ENCODE assay signal across 16 cellular contexts in genomic region chr17:27343972-27344607, GRCh38. TPM values are rescaled to one million over a fixed set of nuclear protein-coding genes. Genes with fewer than 3 reads are reported as not detected.
DNase-seq lines count a peak whose midpoint lies in the region; ATAC-seq, FAIRE-seq and TF ChIP-seq lines count a peak whose summit lies in the region.
"Had no signal": no experiment of that assay in that cellular context is flagged by ENCODE, and none has a peak within 500 bp of the region (broad histone marks: within the 10 kb centered on the region; RNA-seq: fewer than 3 reads in every experiment).

No MANE protein-coding gene starts in this region.

- peaks cover 8% of the 10 kb centered on the region for H3K4me1 Mint-ChIP-seq in MCF 10A (ENCODE audit: insufficient read depth, unreplicated experiment)
- H3K4me1 Mint-ChIP-seq in stimulated activated memory B cell treated with anti-CD40 and anti-IgM and Interleukin-4, amounts not matched to agents 10 μg/mL and 1 μg/mL and 100 μg/mL, for 72 hours, result peaks cover 36% of the 10 kb centered on the region

- H3K9me3 Mint-ChIP-seq in MCF 10A (ENCODE audit: unreplicated experiment), result no peaks in the 10 kb centered on the region
- H3K9me3 Mint-ChIP-seq in stimulated activated memory B cell treated with anti-CD40 and anti-IgM and Interleukin-4, amounts not matched to agents 10 μg/mL and 1 μg/mL and 100 μg/mL, for 72 hours, result no peaks in the 10 kb centered on the region
- H3K9me3 Mint-ChIP-seq: activated T-helper 2 cell treated with anti-CD3 and anti-CD28 coated beads, Interferon-gamma antibody, Interleukin-2, Interleukin-4, amounts not matched to agents 10 μg/mL and 5 μg/mL and 100 μg/mL, durations not matched to agents 14 hours and 24 hours and 36 hours; stimulated activated naive B cell treated with anti-CD40 and anti-IgM and Interleukin-4, amounts not matched to agents 10 μg/mL and 1 μg/mL and 100 μg/mL, for 72 hours had no signal

- H4K20me1 ChIP-seq in endothelial cell of umbilical vein (replicated peaks; ENCODE audit: control insufficient read depth, extremely low read depth, insufficient read depth, low read length), result no peaks in the 10 kb centered on the region

- H3K27ac ChIP-seq in breast epithelium, result peak overlapping the region; percentile 54 to 68
- peak overlapping the region; percentile 55 for H3K27ac ChIP-seq in endothelial cell of umbilical vein (ENCODE audit: insufficient read depth, low read depth, low read length)

- no peaks in the 10 kb centered on the region for H3K79me2 ChIP-seq in endothelial cell of umbilical vein (ENCODE audit: control insufficient read depth, insufficient read depth, low read length)

- H3K4me3 ChIP-seq in breast epithelium, result no peak overlapping the region
- H3K4me3 ChIP-seq in endothelial cell of umbilical vein (replicated peaks in 1 of 3; ENCODE audit: insufficient read depth in 1 of 3, low read depth in 1 of 3, low read length in 3 of 3), result no peak overlapping the region

- peak; percentile 88 for FAIRE-seq in endothelial cell of umbilical vein (lab: Jason Lieb, UNC)
- FAIRE-seq: GM19239 had no signal

- H3K9me1 ChIP-seq in endothelial cell of umbilical vein (replicated peaks; ENCODE audit: control insufficient read depth, extremely low read depth, insufficient read depth, low read length), result no peaks in the 10 kb centered on the region

- POLR2A ChIA-PET in MCF 10A (lab: Yijun Ruan, JAX), result no interaction called here
- POLR2A ChIA-PET in endothelial cell of umbilical vein (lab: Charles Lee), result no interaction called here

- H3K9ac ChIP-seq in endothelial cell of umbilical vein (replicated peaks; ENCODE audit: extremely low read depth, insufficient read depth, low read length), result peak overlapping the region; percentile 6

- no peaks in the 10 kb centered on the region for H3K27me3 Mint-ChIP-seq in MCF 10A (ENCODE audit: insufficient read depth, unreplicated experiment)
- no peaks in the 10 kb centered on the region for H3K27me3 Mint-ChIP-seq in stimulated activated memory B cell treated with anti-CD40 and anti-IgM and Interleukin-4, amounts not matched to agents 10 μg/mL and 1 μg/mL and 100 μg/mL, for 72 hours

- H3K27me3 ChIP-seq in breast epithelium (no peaks in the 10 kb centered on the region), endothelial cell of umbilical vein (ENCODE audit: control insufficient read depth in 2 of 2, insufficient read depth in 2 of 2, low read length in 2 of 2) (no peaks in the 10 kb centered on the region)
- H3K27me3 ChIP-seq: cardiac muscle cell had no signal

- intact Hi-C loops in breast epithelium (cut with DNase I; ENCODE audit: low total_unique reads) (loop anchor here (5.0 kb wide), 1 partner anchor 107 kb away; no protein-coding TSS in a partner anchor), MCF 10A (cut with micrococcal nuclease) (no loop called here), endothelial cell of umbilical vein (cut with micrococcal nuclease) (loop anchor here (1.0 kb wide), 2 partner anchors 11 to 50 kb away; partner anchors contain the start of gene WSB1)

- no peak overlapping the region for H3K27ac Mint-ChIP-seq in MCF 10A (ENCODE audit: low read depth, unreplicated experiment)
- peak overlapping the region; percentile 13 for H3K27ac Mint-ChIP-seq in stimulated activated memory B cell treated with anti-CD40 and anti-IgM and Interleukin-4, amounts not matched to agents 10 μg/mL and 1 μg/mL and 100 μg/mL, for 72 hours
- H3K27ac Mint-ChIP-seq: activated T-helper 2 cell treated with anti-CD3 and anti-CD28 coated beads, Interferon-gamma antibody, Interleukin-2, Interleukin-4, amounts not matched to agents 10 μg/mL and 5 μg/mL and 100 μg/mL, durations not matched to agents 14 hours and 24 hours and 36 hours; stimulated activated naive B cell treated with anti-CD40 and anti-IgM and Interleukin-4, amounts not matched to agents 10 μg/mL and 1 μg/mL and 100 μg/mL, for 72 hours had no signal

- H2AFZ ChIP-seq in endothelial cell of umbilical vein (ENCODE audit: low read depth, low read length), result peak overlapping the region; percentile 20

- peak overlapping the region; percentile 20 for H3K4me2 ChIP-seq in endothelial cell of umbilical vein (ENCODE audit: insufficient read depth, low read length)

- no peak for ATAC-seq in stimulated activated memory B cell treated with anti-CD40 and anti-IgM and Interleukin-4, amounts not matched to agents 10 μg/mL and 1 μg/mL and 100 μg/mL, for 72 hours
- no peak for ATAC-seq in HG02852 (IDR thresholded peaks at IDR 0.05; ENCODE audit: unreplicated experiment)
- ATAC-seq: PC-3; stimulated activated naive B cell treated with anti-CD40 and anti-IgM and Interleukin-4, amounts not matched to agents 10 μg/mL and 1 μg/mL and 100 μg/mL, for 72 hours had no signal

- H3K36me3 Mint-ChIP-seq in MCF 10A (ENCODE audit: insufficient read depth, unreplicated experiment), result no peaks in the 10 kb centered on the region
- no peaks in the 10 kb centered on the region for H3K36me3 Mint-ChIP-seq in stimulated activated memory B cell treated with anti-CD40 and anti-IgM and Interleukin-4, amounts not matched to agents 10 μg/mL and 1 μg/mL and 100 μg/mL, for 72 hours

- no peak overlapping the region for H3K4me3 Mint-ChIP-seq in MCF 10A (ENCODE audit: unreplicated experiment)
- H3K4me3 Mint-ChIP-seq in stimulated activated memory B cell treated with anti-CD40 and anti-IgM and Interleukin-4, amounts not matched to agents 10 μg/mL and 1 μg/mL and 100 μg/mL, for 72 hours, result no peak overlapping the region
- H3K4me3 Mint-ChIP-seq: stimulated activated naive B cell treated with anti-CD40 and anti-IgM and Interleukin-4, amounts not matched to agents 10 μg/mL and 1 μg/mL and 100 μg/mL, for 72 hours had no signal

- DNase-seq in breast epithelium (ENCODE audit: low spot score in 2 of 2), result no peak
- DNase-seq in MCF 10A (ENCODE audit: unreplicated experiment), result no peak
- peak; percentile 25 for DNase-seq in NCI-H226
- peak; percentile 84 for DNase-seq in endothelial cell of umbilical vein (ENCODE audit: low read depth, low spot score)
- no peak for DNase-seq in central memory CD4-positive, alpha-beta T cell
- no peak for DNase-seq in activated CD4-positive, CD25-positive, alpha-beta regulatory T cell (lab: John Stamatoyannopoulos, UW)
- DNase-seq: activated CD4-positive, alpha-beta T cell treated with anti-CD3 and anti-CD28 coated beads, Interleukin-2, amount 50 U/mL, for 1 hour; erythroblast; Karpas-422; PC-3; stimulated activated naive B cell treated with anti-CD40 and anti-IgM and Interleukin-4, amounts not matched to agents 10 μg/mL and 1 μg/mL and 100 μg/mL, for 72 hours had no signal

- dilution Hi-C loops in endothelial cell of umbilical vein (cut with MboI; ENCODE audit: extremely low pct_ligation_motif_present, low sequenced_read_pairs), result no loop called here

- TF ChIP-seq CTCF in breast epithelium (IDR thresholded peaks at IDR 0.05) (no peak), MCF 10A (IDR thresholded peaks at IDR 0.05; ENCODE audit: unreplicated experiment) (no peak), endothelial cell of umbilical vein (IDR thresholded peaks at IDR 0.05; ENCODE audit: extremely low read depth in 1 of 2, insufficient read depth in 1 of 2, low read depth in 1 of 2, low read length in 2 of 2) (no peak)

- CTCF ChIA-PET in MCF 10A (lab: Yijun Ruan, JAX), result interaction anchor here (0.5 to 4.2 kb wide), 11 partner anchors 10 to 259 kb away, joined by 3 to 22 read pairs (median 4); no protein-coding TSS in a partner anchor
- CTCF ChIA-PET in endothelial cell of umbilical vein (lab: Charles Lee), result interaction anchor here (0.9 to 3.8 kb wide), 9 partner anchors 10 to 256 kb away, joined by 3 to 20 read pairs (median 4); partner anchors contain the start of gene KSR1

- TF ChIP-seq POLR2A in breast epithelium (IDR thresholded peaks at IDR 0.05) (no peak), endothelial cell of umbilical vein (IDR thresholded peaks at IDR 0.05; ENCODE audit: low read depth, low read length) (no peak)

- H3K4me1 ChIP-seq in breast epithelium (no peaks in the 10 kb centered on the region), endothelial cell of umbilical vein (ENCODE audit: control insufficient read depth, extremely low read depth, insufficient read depth, low read length) (peaks cover 41% of the 10 kb centered on the region)

- BruUV-seq in MCF 10A (replicated peaks; lab: Mats Ljungman, UMichigan) (no TSS peak), endothelial cell of umbilical vein (replicated peaks; lab: Mats Ljungman, UMichigan) (no TSS peak)

- H3K9me3 ChIP-seq in breast epithelium, result no peaks in the 10 kb centered on the region
- H3K9me3 ChIP-seq in endothelial cell of umbilical vein (replicated peaks; ENCODE audit: control insufficient read depth, insufficient read depth, low read length), result no peaks in the 10 kb centered on the region

- H3K36me3 ChIP-seq in breast epithelium (no peaks in the 10 kb centered on the region), endothelial cell of umbilical vein (ENCODE audit: control insufficient read depth in 2 of 2, extremely low read depth in 1 of 2, insufficient read depth in 2 of 2, low read length in 2 of 2) (no peaks in the 10 kb centered on the region)
- H3K36me3 ChIP-seq: cardiac muscle cell had no signal

TF ChIP-seq in endothelial cell of umbilical vein, 7 proteins besides CTCF, POLR2A, EP300 and RAD21:
- TF ChIP-seq EZH2 (IDR thresholded peaks at IDR 0.05; ENCODE audit: borderline replicate concordance, low read depth, low read length, severe bottlenecking) (no peak), JUN (IDR thresholded peaks at IDR 0.05; ENCODE audit: borderline replicate concordance, insufficient read depth, insufficient read length, low read depth) (no peak), GATA2 (IDR thresholded peaks at IDR 0.05; ENCODE audit: insufficient read depth, insufficient read length, low read depth, low read length) (no peak), POLR2AphosphoS5 (IDR thresholded peaks at IDR 0.05; ENCODE audit: insufficient read depth, low read depth, low read length) (peak; percentile 11)

RNA-seq across cellular contexts. Expression of gene WSB1, which starts 50.2 kb away (rescaled TPM):
- total RNA-seq in breast epithelium, result 100 to 1,000 TPM in 2 of 3 donors, 10 to 100 TPM in 1; 90.6 to 219 (median 160) TPM
- total RNA-seq in MCF 10A (2022), result 93.1 and 145 TPM in 2 replicates
- 334 and 471 TPM in 2 replicates for total RNA-seq in endothelial cell of umbilical vein
- 736 and 750 TPM in 2 replicates for polyA plus RNA-seq in endothelial cell of umbilical vein
- 205 and 437 TPM in 2 replicates for polyA plus RNA-seq in endothelial cell of umbilical vein (2011; cell fraction: cytosol; rRNA removed)
- 2,468 and 4,773 TPM in 2 replicates for polyA plus RNA-seq in endothelial cell of umbilical vein (2011; cell fraction: nucleus; rRNA removed)
- 242 and 354 TPM in 2 replicates for polyA plus RNA-seq in endothelial cell of umbilical vein (2012)
- 520 and 546 TPM in 2 replicates for polyA minus RNA-seq in endothelial cell of umbilical vein
- 12.8 TPM for polyA minus RNA-seq in endothelial cell of umbilical vein (2011; cell fraction: cytosol; rRNA and poly(A)+ RNA removed)
- 507 and 650 TPM in 2 replicates for polyA minus RNA-seq in endothelial cell of umbilical vein (2011; cell fraction: nucleus; rRNA and poly(A)+ RNA removed)

Comparison
In these comparisons a context has a peak if more than half of its experiments do, and no peak if none do; other contexts are left out.
1. DNase-seq: peak in NCI-H226 (single experiment) and endothelial cell of umbilical vein (single experiment); none in breast epithelium (0 of 2), MCF 10A (single experiment), central memory CD4-positive, alpha-beta T cell (single experiment) and activated CD4-positive, CD25-positive, alpha-beta regulatory T cell (0 of 4).